Comparison of ENCODE assay signal across 8 cellular contexts in the genomic region with DNA sequence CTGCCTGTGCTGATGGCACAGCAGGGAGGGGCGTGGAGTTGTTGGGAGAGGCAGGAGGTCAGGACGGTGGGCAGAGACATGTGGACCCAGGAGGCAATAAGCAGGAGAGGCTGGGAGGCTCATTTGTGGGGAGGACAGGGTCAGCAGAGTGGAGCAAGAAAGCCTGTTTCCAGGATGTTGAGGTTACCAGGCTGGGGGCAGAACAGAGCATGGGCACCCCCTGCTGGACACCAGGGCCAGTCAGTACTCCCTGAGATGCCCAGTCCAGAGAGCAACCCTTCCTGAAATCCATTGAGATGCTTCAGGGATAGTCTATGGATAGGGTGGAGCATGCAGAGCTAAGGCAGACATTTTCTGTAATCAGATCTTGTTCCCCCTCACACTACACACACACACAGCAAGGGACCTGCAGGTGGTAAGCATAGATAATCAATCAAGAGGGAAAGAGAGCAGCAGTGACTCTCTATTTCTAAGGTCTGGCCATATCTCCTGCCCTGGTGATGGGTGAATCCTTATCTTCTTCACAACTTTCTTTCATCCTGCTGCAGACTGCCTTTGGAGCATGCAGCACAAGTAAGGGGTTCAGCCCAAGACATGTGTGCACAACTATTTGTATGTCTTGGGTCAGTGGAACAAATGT. TPM values are rescaled to one million over a fixed set of nuclear protein-coding genes. Genes with fewer than 3 reads are reported as not detected.
A peak's percentile ranks its signal among the peaks of the same experiment; 100 is the strongest.
DNase-seq lines count a peak whose midpoint lies in the region; ATAC-seq and TF ChIP-seq lines count a peak whose summit lies in the region.

No MANE protein-coding gene starts in this region.

- CTCF ChIA-PET in AG04449 (lab: Yijun Ruan, JAX) = interaction anchor here (0.6 to 12.0 kb wide), 30 partner anchors 9 to 542 kb away, joined by 3 to 180 read pairs (median 4); a partner anchor contains a TSS

- TF ChIP-seq CTCF in AG04449 (IDR thresholded peaks at IDR 0.05; ENCODE audit: insufficient read depth, low read length, missing control alignments) = peak; percentile 89
- TF ChIP-seq CTCF in GM12864 (IDR thresholded peaks at IDR 0.05; ENCODE audit: low read depth, low read length, missing control alignments) = peak; percentile 63

- H3K4me1 Mint-ChIP-seq in immature natural killer cell = no peaks in the 10 kb centered on the region

- POLR2A ChIA-PET in AG04449 (lab: Yijun Ruan, JAX) = no interaction called here

- ATAC-seq in HG03135 (IDR thresholded peaks at IDR 0.05; ENCODE audit: unreplicated experiment) = no peak

- H3K27me3 Mint-ChIP-seq in immature natural killer cell (ENCODE audit: low read depth in 3 of 3) = peaks cover 2 to 13% (median 3%) of the 10 kb centered on the region in 3 donors

- no peak overlapping the region for H3K4me3 Mint-ChIP-seq in immature natural killer cell

- DNase-seq in AG04449 (ENCODE audit: low read depth, low spot score) (peak; percentile 10), GM12864 (ENCODE audit: low read depth) (no peak), NCI-H446 (lab: John Stamatoyannopoulos, UW) (peak; percentile 45 to 64), brain pericyte (ENCODE audit: low read depth, low spot score) (peak; percentile 30), immature natural killer cell (peak in 2 of 3 donors; percentile 3), T-helper 9 cell (no peak)
- DNase-seq in stimulated activated CD4-positive, alpha-beta T cell treated with anti-CD3 and anti-CD28 coated beads, Interleukin-4, amount 100 ng/mL, for 1 hour = peak; percentile 4

- H3K27ac Mint-ChIP-seq in immature natural killer cell = no peak overlapping the region

- H3K36me3 Mint-ChIP-seq in immature natural killer cell = no peaks in the 10 kb centered on the region

- H3K4me3 ChIP-seq in AG04449 (ENCODE audit: low read depth, low read length) (no peak overlapping the region), GM12864 (ENCODE audit: low read depth, low read length) (no peak overlapping the region)

- H3K9me3 Mint-ChIP-seq in immature natural killer cell = peaks cover 0 to 1% (median 0%) of the 10 kb centered on the region in 6 donors

RNA-seq across cellular contexts. Expression of a gene that starts 41.7 kb away (rescaled TPM):
- polyA plus RNA-seq in immature natural killer cell = under 1 TPM; 0.39 to 0.93 (median 0.59) TPM

Comparison
In these comparisons a context has a peak if more than half of its experiments do, and no peak if none do; other contexts are left out.
1. DNase-seq: peak in AG04449 (single experiment), NCI-H446 (2 of 2), brain pericyte (single experiment), immature natural killer cell (2 of 3) and stimulated activated CD4-positive, alpha-beta T cell treated with anti-CD3 and anti-CD28 coated beads, Interleukin-4, amount 100 ng/mL, for 1 hour (single experiment); none in GM12864 (single experiment) and T-helper 9 cell (single experiment).